ENCODE assay signal across 18 cellular contexts in the genomic region with DNA sequence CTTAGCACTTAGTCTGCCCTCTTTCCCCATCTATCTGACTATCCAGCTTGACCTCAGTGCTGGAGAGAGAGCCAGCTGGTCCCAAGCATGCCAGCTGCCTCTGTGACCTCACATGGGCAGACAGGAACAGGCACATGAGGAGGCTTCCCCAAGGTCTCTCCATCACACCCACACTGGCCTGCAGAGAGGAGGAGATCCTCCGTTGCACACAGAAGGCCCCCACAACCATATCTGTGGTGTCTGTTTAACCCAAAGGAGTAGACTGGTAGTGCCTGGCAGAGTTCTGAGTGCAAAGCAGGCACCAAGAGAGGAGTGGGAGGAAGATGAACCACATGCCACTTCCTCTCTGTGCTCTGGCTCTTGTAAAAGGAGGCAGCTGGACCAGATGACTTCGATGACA. TPM values are rescaled to one million over a fixed set of nuclear protein-coding genes. Genes with fewer than 3 reads are reported as not detected.
DNase-seq lines count a peak whose midpoint lies in the region; ATAC-seq and TF ChIP-seq lines count a peak whose summit lies in the region.
"Had no signal": no experiment of that assay in that cellular context is flagged by ENCODE, and none has a peak within 500 bp of the region (broad histone marks: within the 10 kb centered on the region; RNA-seq: fewer than 3 reads in every experiment).

No MANE protein-coding gene starts in this region.

- H3K79me2 ChIP-seq in H9 (ENCODE audit: insufficient read depth, low read length): no peaks in the 10 kb centered on the region

- no peak overlapping the region for H2BK15ac ChIP-seq in H9 (ENCODE audit: low read depth, low read length)

- H3K4me2 ChIP-seq in H9 (ENCODE audit: insufficient read depth, insufficient read length, low read length): no peak overlapping the region

- peaks cover 16% of the 10 kb centered on the region for H3K4me1 Mint-ChIP-seq in activated naive CD4-positive, alpha-beta T cell treated with anti-CD3 and anti-CD28 coated beads for 36 hours (ENCODE audit: low read depth)
- peaks cover 29% of the 10 kb centered on the region for H3K4me1 Mint-ChIP-seq in T-helper 17 cell
- H3K4me1 Mint-ChIP-seq in H9: peaks cover 16 to 22% of the 10 kb centered on the region in 2 experiments

- no peak for TF ChIP-seq CTCF in H9 (conservative IDR thresholded peaks at IDR 0.05)

- no peaks in the 10 kb centered on the region for H3K27me3 Mint-ChIP-seq in activated naive CD4-positive, alpha-beta T cell treated with anti-CD3 and anti-CD28 coated beads for 36 hours (ENCODE audit: low read depth)
- H3K27me3 Mint-ChIP-seq in T-helper 17 cell: no peaks in the 10 kb centered on the region
- no peaks in the 10 kb centered on the region; the same call in 1 of the 2 replicates for H3K27me3 Mint-ChIP-seq in H9 (ENCODE audit: low read depth)
- H3K27me3 Mint-ChIP-seq: activated B cell treated with CpG ODN at 0.5 μM for 24 hours had no signal

- H3K27ac Mint-ChIP-seq in activated naive CD4-positive, alpha-beta T cell treated with anti-CD3 and anti-CD28 coated beads for 36 hours: no peak overlapping the region
- no peak overlapping the region for H3K27ac Mint-ChIP-seq in T-helper 17 cell
- H3K27ac Mint-ChIP-seq in H9: no peak overlapping the region
- H3K27ac Mint-ChIP-seq: activated B cell treated with CpG ODN at 0.5 μM for 24 hours; activated T-helper 2 cell treated with anti-CD3 and anti-CD28 coated beads, Interferon-gamma antibody, Interleukin-2, Interleukin-4, amounts not matched to agents 10 μg/mL and 5 μg/mL and 100 μg/mL, durations not matched to agents 14 hours and 24 hours and 36 hours; endodermal cell; HFFc6; immature natural killer cell had no signal

- H3K18ac ChIP-seq in H9 (ENCODE audit: insufficient read length, low read depth, low read length): no peak overlapping the region

- ATAC-seq in T-helper 17 cell (peak; percentile 59), GM19455 (IDR thresholded peaks at IDR 0.05; ENCODE audit: unreplicated experiment) (no peak)
- ATAC-seq: gastroesophageal sphincter had no signal

- H2AFZ ChIP-seq in H9 (ENCODE audit: low read length): no peak overlapping the region

- H3K4me3 Mint-ChIP-seq in activated naive CD4-positive, alpha-beta T cell treated with anti-CD3 and anti-CD28 coated beads for 36 hours: no peak overlapping the region
- H3K4me3 Mint-ChIP-seq in T-helper 17 cell (no peak overlapping the region), H9 (no peak overlapping the region)
- H3K4me3 Mint-ChIP-seq: activated B cell treated with CpG ODN at 0.5 μM for 24 hours, endodermal cell, HFFc6, immature natural killer cell had no signal

- no peak overlapping the region for H2BK12ac ChIP-seq in H9 (ENCODE audit: insufficient read length, low read depth, low read length)

- H3K23me2 ChIP-seq in H9 (ENCODE audit: insufficient read length, low read depth, low read length, poor library complexity, severe bottlenecking): no peaks in the 10 kb centered on the region

- no peak overlapping the region for H4K5ac ChIP-seq in H9 (ENCODE audit: insufficient read length, low read depth, low read length)

- no peak overlapping the region for H3K4ac ChIP-seq in H9 (ENCODE audit: low read depth, low read length)

- H3K9me3 Mint-ChIP-seq in activated naive CD4-positive, alpha-beta T cell treated with anti-CD3 and anti-CD28 coated beads for 36 hours: no peaks in the 10 kb centered on the region
- H3K9me3 Mint-ChIP-seq in H9: no peaks in the 10 kb centered on the region
- H3K9me3 Mint-ChIP-seq: activated B cell treated with CpG ODN at 0.5 μM for 24 hours; activated T-helper 2 cell treated with anti-CD3 and anti-CD28 coated beads, Interferon-gamma antibody, Interleukin-2, Interleukin-4, amounts not matched to agents 10 μg/mL and 5 μg/mL and 100 μg/mL, durations not matched to agents 14 hours and 24 hours and 36 hours; endodermal cell; HFFc6; immature natural killer cell had no signal

- H3K27me3 ChIP-seq in H9 (ENCODE audit: insufficient read depth, low read length): no peaks in the 10 kb centered on the region
- H3K27me3 ChIP-seq: gastroesophageal sphincter, pancreas, transverse colon had no signal

- no peak overlapping the region for H4K91ac ChIP-seq in H9 (ENCODE audit: insufficient read length, low read depth, low read length)

- H2BK5ac ChIP-seq in H9 (ENCODE audit: insufficient read length, low read length): no peak overlapping the region

- no peak overlapping the region for H3K23ac ChIP-seq in H9 (ENCODE audit: insufficient read length, low read depth, low read length)

- no peak overlapping the region for H3T11ph ChIP-seq in H9 (ENCODE audit: low read length)

- H3K4me1 ChIP-seq in H9 (ENCODE audit: insufficient read depth, low read length): peaks cover 8% of the 10 kb centered on the region; the same call in 1 of the 2 replicates
- H3K4me1 ChIP-seq: pancreas, transverse colon had no signal

- peak; percentile 38 for DNase-seq in activated naive CD4-positive, alpha-beta T cell treated with anti-CD3 and anti-CD28 coated beads for 36 hours
- no peak for DNase-seq in activated naive CD4-positive, alpha-beta T cell treated with anti-CD3 and anti-CD28 coated beads, Interleukin-2, amount 50 U/mL, for 16 hours
- DNase-seq in T-helper 17 cell (no peak), globus pallidus (ENCODE audit: low spot score) (peak; percentile 75), erythroblast (lab: John Stamatoyannopoulos, UW) (no peak), H9 (no peak)
- DNase-seq: activated B cell treated with CpG ODN at 0.5 μM for 24 hours, DMS79 treated with DMSO at 0.1 percent for 48 hours, endodermal cell, HFFc6, immature natural killer cell, pancreas, SW 1271, transverse colon had no signal

- CTCF ChIA-PET in activated naive CD4-positive, alpha-beta T cell treated with anti-CD3 and anti-CD28 coated beads for 36 hours (lab: Charles Lee): interaction anchor here (1.1 kb wide), 1 partner anchor 11 kb away, joined by 3 read pairs; no protein-coding TSS in a partner anchor

- no peak overlapping the region for H2BK20ac ChIP-seq in H9 (ENCODE audit: low read depth, low read length, poor library complexity, severe bottlenecking)

- no peak overlapping the region for H3K14ac ChIP-seq in H9 (ENCODE audit: insufficient read depth, low read length)

- H3K9me3 ChIP-seq in T-helper 17 cell (ENCODE audit: control insufficient read depth, low read length, poor library complexity, severe bottlenecking) (no peaks in the 10 kb centered on the region), H9 (ENCODE audit: control insufficient read depth, low read depth, low read length) (no peaks in the 10 kb centered on the region)
- H3K9me3 ChIP-seq: gastroesophageal sphincter, pancreas, transverse colon had no signal

- no peak overlapping the region for H2BK120ac ChIP-seq in H9 (ENCODE audit: low read depth, low read length, poor library complexity, severe bottlenecking)

- H4K8ac ChIP-seq in H9 (replicated peaks; ENCODE audit: insufficient read length, low read depth, low read length): no peak overlapping the region

- H2AK5ac ChIP-seq in H9 (ENCODE audit: insufficient read length, low read length): no peak overlapping the region

- intact Hi-C loops in activated naive CD4-positive, alpha-beta T cell treated with anti-CD3 and anti-CD28 coated beads for 36 hours (cut with micrococcal nuclease): no loop called here

- WGBS in H9 (ENCODE audit: extremely low coverage, insufficient read length, low lambda C conversion rate): no CpG with 5 or more reads among the region's 2 CpGs

- TF ChIP-seq POLR2A in erythroblast (IDR thresholded peaks at IDR 0.05; ENCODE audit: low read length): no peak

- H3K27ac ChIP-seq in temporal lobe (ENCODE audit: low read depth, low read length) (peak overlapping the region; percentile 28), H9 (ENCODE audit: insufficient read length, low read depth, low read length) (no peak overlapping the region)
- H3K27ac ChIP-seq: gastroesophageal sphincter, pancreas, transverse colon had no signal

- H3K79me1 ChIP-seq in H9 (ENCODE audit: insufficient read depth, low read depth, low read length, poor library complexity, severe bottlenecking): no peaks in the 10 kb centered on the region

- no peaks in the 10 kb centered on the region for H3K36me3 Mint-ChIP-seq in activated naive CD4-positive, alpha-beta T cell treated with anti-CD3 and anti-CD28 coated beads for 36 hours (ENCODE audit: low read depth)
- peaks cover under 1% of the 10 kb centered on the region for H3K36me3 Mint-ChIP-seq in T-helper 17 cell (ENCODE audit: low read depth)
- H3K36me3 Mint-ChIP-seq in H9 (ENCODE audit: insufficient read depth in 1 of 3, low read depth in 3 of 3): no peaks in the 10 kb centered on the region

- no peak overlapping the region for H3K9ac ChIP-seq in H9 (ENCODE audit: extremely low read depth, insufficient read length, low read length)

- H3K56ac ChIP-seq in H9 (ENCODE audit: insufficient read length, low read depth, low read length): no peak overlapping the region

- no peaks in the 10 kb centered on the region for H4K20me1 ChIP-seq in H9 (ENCODE audit: control insufficient read depth, insufficient read depth, insufficient read length)

RNA-seq across cellular contexts. Expression of gene ANK3, which starts 4.8 kb away (rescaled TPM):
- 10 to 100 TPM; 11.2 to 13.0 TPM for total RNA-seq in activated naive CD4-positive, alpha-beta T cell treated with anti-CD3 and anti-CD28 coated beads for 36 hours
- total RNA-seq in T-helper 17 cell: 10 to 100 TPM; 58.5 to 71.2 TPM
- total RNA-seq in temporal lobe: 305 TPM
- total RNA-seq in H9 (2021): 56.0 and 59.6 TPM in 2 replicates
- total RNA-seq: HFFc6 had no signal

Comparison
In these comparisons a context has a peak if more than half of its experiments do, and no peak if none do; other contexts are left out.
1. DNase-seq: peak in activated naive CD4-positive, alpha-beta T cell treated with anti-CD3 and anti-CD28 coated beads for 36 hours (single experiment) and globus pallidus (single experiment); none in activated naive CD4-positive, alpha-beta T cell treated with anti-CD3 and anti-CD28 coated beads, Interleukin-2, amount 50 U/mL, for 16 hours (single experiment), T-helper 17 cell (0 of 3), erythroblast (0 of 2) and H9 (single experiment).